ENCODE assay signal across 2 cellular contexts in the genomic region with DNA sequence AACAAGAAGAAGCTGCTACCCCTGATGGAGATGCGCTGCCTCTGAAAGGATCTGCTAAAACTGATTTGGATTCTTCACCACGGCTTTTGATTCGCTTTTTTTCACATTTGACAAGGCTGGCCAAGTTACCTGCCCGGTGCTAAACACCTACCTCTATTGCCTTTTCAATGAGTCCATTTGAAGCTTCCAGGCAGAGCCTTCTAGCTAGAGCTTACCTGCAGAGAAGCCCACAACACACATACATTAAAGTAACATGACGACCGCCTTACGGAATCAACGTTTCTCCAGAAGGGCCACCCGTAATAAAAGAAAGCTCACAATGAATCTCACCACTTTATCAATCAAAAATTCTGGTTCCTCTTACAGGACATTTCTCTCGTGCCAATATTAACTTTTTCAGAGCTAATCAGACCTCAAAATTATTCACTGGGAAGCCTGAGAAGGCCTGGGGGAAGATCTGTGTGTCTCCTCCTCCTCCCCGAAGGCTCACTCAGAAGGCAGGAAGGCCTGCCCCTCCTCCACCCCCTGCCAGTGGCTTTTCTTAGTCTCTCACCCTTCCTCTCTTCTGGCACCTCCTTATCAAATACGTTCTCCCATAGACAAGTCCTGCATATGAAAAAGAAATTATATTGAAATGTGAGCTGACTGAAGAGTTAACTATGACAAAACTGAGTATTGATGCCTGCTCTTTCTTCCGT.
TF ChIP-seq lines count a peak whose summit lies in the region.

No MANE protein-coding gene starts in this region.

TF ChIP-seq in GM23338, 12 proteins besides CTCF, POLR2A, EP300 and RAD21 (continued from another document and continues in another):
- no peak for TF ChIP-seq REST (IDR thresholded peaks at IDR 0.05; ENCODE audit: unreplicated experiment)
- TF ChIP-seq NANOG (IDR thresholded peaks at IDR 0.05; ENCODE audit: borderline replicate concordance), result no peak
- TF ChIP-seq ZNF114 (CRISPR knock-in tag; IDR thresholded peaks at IDR 0.05), result no peak
- no peak for TF ChIP-seq JUNB (IDR thresholded peaks at IDR 0.05; ENCODE audit: unreplicated experiment)
- TF ChIP-seq, protein P1, sequence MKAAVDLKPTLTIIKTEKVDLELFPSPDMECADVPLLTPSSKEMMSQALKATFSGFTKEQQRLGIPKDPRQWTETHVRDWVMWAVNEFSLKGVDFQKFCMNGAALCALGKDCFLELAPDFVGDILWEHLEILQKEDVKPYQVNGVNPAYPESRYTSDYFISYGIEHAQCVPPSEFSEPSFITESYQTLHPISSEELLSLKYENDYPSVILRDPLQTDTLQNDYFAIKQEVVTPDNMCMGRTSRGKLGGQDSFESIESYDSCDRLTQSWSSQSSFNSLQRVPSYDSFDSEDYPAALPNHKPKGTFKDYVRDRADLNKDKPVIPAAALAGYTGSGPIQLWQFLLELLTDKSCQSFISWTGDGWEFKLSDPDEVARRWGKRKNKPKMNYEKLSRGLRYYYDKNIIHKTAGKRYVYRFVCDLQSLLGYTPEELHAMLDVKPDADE (IDR thresholded peaks at IDR 0.05), result no peak
- TF ChIP-seq, protein P2, sequence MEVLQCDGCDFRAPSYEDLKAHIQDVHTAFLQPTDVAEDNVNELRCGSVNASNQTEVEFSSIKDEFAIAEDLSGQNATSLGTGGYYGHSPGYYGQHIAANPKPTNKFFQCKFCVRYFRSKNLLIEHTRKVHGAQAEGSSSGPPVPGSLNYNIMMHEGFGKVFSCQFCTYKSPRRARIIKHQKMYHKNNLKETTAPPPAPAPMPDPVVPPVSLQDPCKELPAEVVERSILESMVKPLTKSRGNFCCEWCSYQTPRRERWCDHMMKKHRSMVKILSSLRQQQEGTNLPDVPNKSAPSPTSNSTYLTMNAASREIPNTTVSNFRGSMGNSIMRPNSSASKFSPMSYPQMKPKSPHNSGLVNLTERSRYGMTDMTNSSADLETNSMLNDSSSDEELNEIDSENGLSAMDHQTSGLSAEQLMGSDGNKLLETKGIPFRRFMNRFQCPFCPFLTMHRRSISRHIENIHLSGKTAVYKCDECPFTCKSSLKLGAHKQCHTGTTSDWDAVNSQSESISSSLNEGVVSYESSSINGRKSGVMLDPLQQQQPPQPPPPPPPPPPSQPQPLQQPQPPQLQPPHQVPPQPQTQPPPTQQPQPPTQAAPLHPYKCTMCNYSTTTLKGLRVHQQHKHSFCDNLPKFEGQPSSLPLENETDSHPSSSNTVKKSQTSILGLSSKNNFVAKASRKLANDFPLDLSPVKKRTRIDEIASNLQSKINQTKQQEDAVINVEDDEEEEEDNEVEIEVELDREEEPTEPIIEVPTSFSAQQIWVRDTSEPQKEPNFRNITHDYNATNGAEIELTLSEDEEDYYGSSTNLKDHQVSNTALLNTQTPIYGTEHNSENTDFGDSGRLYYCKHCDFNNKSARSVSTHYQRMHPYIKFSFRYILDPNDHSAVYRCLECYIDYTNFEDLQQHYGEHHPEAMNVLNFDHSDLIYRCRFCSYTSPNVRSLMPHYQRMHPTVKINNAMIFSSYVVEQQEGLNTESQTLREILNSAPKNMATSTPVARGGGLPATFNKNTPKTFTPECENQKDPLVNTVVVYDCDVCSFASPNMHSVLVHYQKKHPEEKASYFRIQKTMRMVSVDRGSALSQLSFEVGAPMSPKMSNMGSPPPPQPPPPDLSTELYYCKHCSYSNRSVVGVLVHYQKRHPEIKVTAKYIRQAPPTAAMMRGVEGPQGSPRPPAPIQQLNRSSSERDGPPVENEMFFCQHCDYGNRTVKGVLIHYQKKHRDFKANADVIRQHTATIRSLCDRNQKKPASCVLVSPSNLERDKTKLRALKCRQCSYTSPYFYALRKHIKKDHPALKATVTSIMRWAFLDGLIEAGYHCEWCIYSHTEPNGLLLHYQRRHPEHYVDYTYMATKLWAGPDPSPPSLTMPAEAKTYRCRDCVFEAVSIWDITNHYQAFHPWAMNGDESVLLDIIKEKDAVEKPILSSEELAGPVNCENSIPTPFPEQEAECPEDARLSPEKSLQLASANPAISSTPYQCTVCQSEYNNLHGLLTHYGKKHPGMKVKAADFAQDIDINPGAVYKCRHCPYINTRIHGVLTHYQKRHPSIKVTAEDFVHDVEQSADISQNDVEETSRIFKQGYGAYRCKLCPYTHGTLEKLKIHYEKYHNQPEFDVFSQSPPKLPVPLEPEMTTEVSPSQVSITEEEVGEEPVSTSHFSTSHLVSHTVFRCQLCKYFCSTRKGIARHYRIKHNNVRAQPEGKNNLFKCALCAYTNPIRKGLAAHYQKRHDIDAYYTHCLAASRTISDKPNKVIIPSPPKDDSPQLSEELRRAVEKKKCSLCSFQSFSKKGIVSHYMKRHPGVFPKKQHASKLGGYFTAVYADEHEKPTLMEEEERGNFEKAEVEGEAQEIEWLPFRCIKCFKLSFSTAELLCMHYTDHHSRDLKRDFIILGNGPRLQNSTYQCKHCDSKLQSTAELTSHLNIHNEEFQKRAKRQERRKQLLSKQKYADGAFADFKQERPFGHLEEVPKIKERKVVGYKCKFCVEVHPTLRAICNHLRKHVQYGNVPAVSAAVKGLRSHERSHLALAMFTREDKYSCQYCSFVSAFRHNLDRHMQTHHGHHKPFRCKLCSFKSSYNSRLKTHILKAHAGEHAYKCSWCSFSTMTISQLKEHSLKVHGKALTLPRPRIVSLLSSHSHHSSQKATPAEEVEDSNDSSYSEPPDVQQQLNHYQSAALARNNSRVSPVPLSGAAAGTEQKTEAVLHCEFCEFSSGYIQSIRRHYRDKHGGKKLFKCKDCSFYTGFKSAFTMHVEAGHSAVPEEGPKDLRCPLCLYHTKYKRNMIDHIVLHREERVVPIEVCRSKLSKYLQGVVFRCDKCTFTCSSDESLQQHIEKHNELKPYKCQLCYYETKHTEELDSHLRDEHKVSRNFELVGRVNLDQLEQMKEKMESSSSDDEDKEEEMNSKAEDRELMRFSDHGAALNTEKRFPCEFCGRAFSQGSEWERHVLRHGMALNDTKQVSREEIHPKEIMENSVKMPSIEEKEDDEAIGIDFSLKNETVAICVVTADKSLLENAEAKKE (CRISPR knock-in tag; IDR thresholded peaks at IDR 0.05), result no peak
- TF ChIP-seq STAT1 (IDR thresholded peaks at IDR 0.05; ENCODE audit: unreplicated experiment), result no peak
- TF ChIP-seq CREB1 (CRISPR knock-in tag; IDR thresholded peaks at IDR 0.05; ENCODE audit: low read depth), result no peak

TF ChIP-seq in WTC11, 78 proteins besides CTCF, POLR2A, EP300 and RAD21 (continued from another document):
- no peak for TF ChIP-seq ZNF532 (CRISPR knock-in tag; IDR thresholded peaks at IDR 0.05; ENCODE audit: borderline replicate concordance)
TF ChIP-seq in WTC11: peak in this region for 0.
